Comparison of ENCODE assay signal across 9 cellular contexts in genomic region chr6:41006217-41006616, GRCh38. TPM values are rescaled to one million over a fixed set of nuclear protein-coding genes. Genes with fewer than 3 reads are reported as not detected.
DNase-seq lines count a peak whose midpoint lies in the region; TF ChIP-seq lines count a peak whose summit lies in the region.
"Not testable (repeated sequence)": the region's sequence is repeated elsewhere in the genome, so short reads cannot be mapped to it uniquely, and the experiment has no call there.
"Had no signal": no experiment of that assay in that cellular context is flagged by ENCODE, and none has a peak within 500 bp of the region (broad histone marks: within the 10 kb centered on the region; RNA-seq: fewer than 3 reads in every experiment).

No MANE protein-coding gene starts in this region.

- H3K4me2 ChIP-seq in MM.1S (ENCODE audit: low read depth, low read length), result not testable (repeated sequence)

- not testable (repeated sequence) for H3K9me3 ChIP-seq in MM.1S (replicated peaks; ENCODE audit: insufficient read depth, low read length)

- not testable (repeated sequence) for H3F3A ChIP-seq in MM.1S (ENCODE audit: insufficient read depth, low read length)

- H3K4me1 ChIP-seq in MM.1S (ENCODE audit: low read length), result not testable (repeated sequence)

- not testable (repeated sequence) for H3K79me2 ChIP-seq in MM.1S (ENCODE audit: low read length)

- not testable (repeated sequence) for H3K9ac ChIP-seq in MM.1S (ENCODE audit: low read length)

- not testable (repeated sequence) for H3K27me3 ChIP-seq in MM.1S (replicated peaks; ENCODE audit: insufficient read depth, low read length); kidney epithelial cell (ENCODE audit: control insufficient read depth, insufficient read depth, low read length)

- peak; percentile 92 for TF ChIP-seq CTCF in 22Rv1 (IDR thresholded peaks at IDR 0.05)
- TF ChIP-seq CTCF in GM12875 (IDR thresholded peaks at IDR 0.05; ENCODE audit: borderline replicate concordance, insufficient read depth, low read depth, low read length), result peak; percentile 53
- peak; percentile 51 for TF ChIP-seq CTCF in MM.1S (IDR thresholded peaks at IDR 0.05; ENCODE audit: low read length)
- TF ChIP-seq CTCF in kidney epithelial cell (IDR thresholded peaks at IDR 0.05; ENCODE audit: insufficient read depth, low read length, poor library complexity, severe bottlenecking), result peak; percentile 43

- not testable (repeated sequence) for H3K27ac ChIP-seq in 22Rv1; MM.1S (ENCODE audit: low read length)

- not testable (repeated sequence) for H2AFZ ChIP-seq in MM.1S (ENCODE audit: low read length)

- H3K36me3 ChIP-seq in MM.1S (replicated peaks; ENCODE audit: insufficient read depth, low read length); kidney epithelial cell (ENCODE audit: control insufficient read depth, insufficient read depth, low read length): not testable (repeated sequence)

- peak; percentile 65 for DNase-seq in MM.1S
- peak; percentile 73 for DNase-seq in RKO (ENCODE audit: low spot score)
- DNase-seq in activated CD8-positive, alpha-beta memory T cell treated with anti-CD3 and anti-CD28 coated beads for 4 hours (ENCODE audit: low read depth in 2 of 2), result peak; percentile 19 to 31
- peak; percentile 80 for DNase-seq in dermis blood vessel endothelial cell
- not testable (repeated sequence) for DNase-seq in kidney epithelial cell (ENCODE audit: low read depth)
- DNase-seq in stimulated activated CD4-positive, alpha-beta T cell treated with anti-CD3 and anti-CD28 coated beads, Interleukin-12 subunit alpha, Interleukin-12 subunit beta, amount 100 ng/mL, for 4 hours, result peak; percentile 34

- not testable (repeated sequence) for H4K20me1 ChIP-seq in MM.1S (ENCODE audit: insufficient read depth, low read length)

- not testable (repeated sequence) for H3K9me2 ChIP-seq in MM.1S (replicated peaks; ENCODE audit: insufficient read depth, low read length)

- H3K4me3 ChIP-seq in GM12875 (ENCODE audit: low read depth, low read length); MM.1S (ENCODE audit: low read length); kidney epithelial cell (ENCODE audit: low read depth, low read length): not testable (repeated sequence)

RNA-seq across cellular contexts. Expression of gene UNC5CL, which starts 32.8 kb away (rescaled TPM):
- total RNA-seq in dermis blood vessel endothelial cell (0.14 and 0.17 TPM in 2 replicates), kidney epithelial cell (1.1 and 1.8 TPM in 2 replicates)

RNA-seq across cellular contexts. Expression of gene TSPO2, which starts 36.0 kb away (rescaled TPM):
- not detected in 2 replicates for total RNA-seq in dermis blood vessel endothelial cell
- not detected in 2 replicates for total RNA-seq in kidney epithelial cell
- total RNA-seq: posterior vena cava had no signal

RNA-seq across cellular contexts. Expression of gene APOBEC2, which starts 46.8 kb away (rescaled TPM):
- total RNA-seq in dermis blood vessel endothelial cell (0.19 TPM in 1 of 2 replicates, not detected in the other), kidney epithelial cell (not detected in 2 replicates)
